ENCODE assay signal across 8 cellular contexts in the genomic region with DNA sequence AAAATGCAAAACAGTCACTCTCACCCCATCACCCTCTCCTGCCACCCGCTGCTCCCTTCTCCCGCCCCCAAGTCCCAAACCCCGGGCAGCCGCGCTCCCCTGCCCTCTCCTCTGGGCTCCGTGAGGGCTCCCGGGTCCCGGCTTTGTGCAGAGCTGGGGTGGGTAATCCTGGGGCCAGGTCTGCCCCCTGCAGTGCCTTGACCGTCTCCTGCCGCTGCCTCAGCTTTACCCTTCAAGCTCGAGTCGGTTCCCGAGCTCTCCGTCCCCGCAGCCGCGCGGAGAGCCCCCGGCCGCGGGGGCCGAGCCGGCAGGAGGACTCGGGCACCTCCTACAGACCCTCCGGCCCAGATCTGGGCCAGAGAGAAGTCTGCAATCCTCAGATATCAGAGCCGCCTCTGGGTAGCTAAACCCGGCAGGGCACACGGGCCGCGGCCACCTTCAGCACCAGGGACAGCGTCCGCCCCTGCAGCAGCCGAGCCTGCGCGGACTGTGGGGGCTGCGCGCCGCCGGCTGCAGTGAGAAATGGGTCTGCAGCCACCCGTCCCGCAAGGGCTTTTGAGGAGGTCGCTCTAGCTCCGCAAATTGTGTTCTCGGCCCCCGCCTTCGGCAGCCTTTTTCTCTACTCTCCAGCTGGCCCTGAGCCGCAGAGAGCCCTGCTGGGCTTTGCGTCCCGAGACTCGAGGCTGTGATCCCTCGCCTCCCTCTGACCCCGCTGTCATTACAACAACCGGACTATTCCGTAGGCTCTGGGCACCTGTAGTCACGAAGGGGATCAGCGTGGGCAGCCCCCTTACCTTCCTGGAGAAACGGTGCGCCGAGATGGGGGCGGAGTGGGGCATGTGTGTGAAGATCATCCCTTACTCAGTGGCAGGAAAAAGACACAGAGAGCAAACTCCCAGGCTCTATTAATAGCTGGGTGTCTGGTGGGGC. TPM values are rescaled to one million over a fixed set of nuclear protein-coding genes. Genes with fewer than 3 reads are reported as not detected.
A peak's percentile ranks its signal among the peaks of the same experiment; 100 is the strongest.
DNase-seq lines count a peak whose midpoint lies in the region; ATAC-seq and TF ChIP-seq lines count a peak whose summit lies in the region.

No MANE protein-coding gene starts in this region.

- TF ChIP-seq CTCF in neural cell (IDR thresholded peaks at IDR 0.05; ENCODE audit: poor library complexity, severe bottlenecking), result no peak
- no peak for TF ChIP-seq CTCF in upper lobe of left lung (IDR thresholded peaks at IDR 0.05)

- H3K9ac ChIP-seq in neural cell (ENCODE audit: low read length), result peak overlapping the region; percentile 75

- ATAC-seq in upper lobe of left lung (ENCODE audit: low FRiP score in 2 of 2) (peak; percentile 69 to 82), HG03139 (IDR thresholded peaks at IDR 0.05; ENCODE audit: unreplicated experiment) (no peak)

- peak; percentile 70 for DNase-seq in G401 (ENCODE audit: low spot score)
- DNase-seq in NCI-H146 (lab: John Stamatoyannopoulos, UW), result peak; percentile 72
- DNase-seq in activated T-cell treated with anti-CD3 and anti-CD28 coated beads for 24 hours (ENCODE audit: low read depth), result peak; percentile 21
- DNase-seq in fibroblast of the conjunctiva (ENCODE audit: low read depth), result peak; percentile 17
- peak in 1 of 2 donors; percentile 90 for DNase-seq in upper lobe of left lung
- no peak for DNase-seq in central memory CD4-positive, alpha-beta T cell

- no peak for TF ChIP-seq POLR2A in upper lobe of left lung (IDR thresholded peaks at IDR 0.05)

- in situ Hi-C loops in G401 (cut with HindIII; ENCODE audit: low sequenced_read_pairs), result no loop called here

- 5 to 7% methylated on average over 3 to 51 of the region's 60 CpGs for WGBS in upper lobe of left lung, 2 donors

- no peak for TF ChIP-seq EP300 in neural cell (conservative IDR thresholded peaks at IDR 0.05; ENCODE audit: poor library complexity, severe bottlenecking)
- no peak for TF ChIP-seq EP300 in upper lobe of left lung (IDR thresholded peaks at IDR 0.05)

- H3K27me3 ChIP-seq in neural cell (ENCODE audit: insufficient read depth, low read depth, low read length) (peaks cover 75% of the 10 kb centered on the region), upper lobe of left lung (peaks cover 0 to 42% (median 20%) of the 10 kb centered on the region in 4 donors)

- TF ChIP-seq RAD21 in neural cell (conservative IDR thresholded peaks at IDR 0.05), result peak; percentile 2

- H3K36me3 ChIP-seq in neural cell (ENCODE audit: insufficient read depth, low read length), result no peaks in the 10 kb centered on the region
- no peaks in the 10 kb centered on the region for H3K36me3 ChIP-seq in upper lobe of left lung

- no peaks in the 10 kb centered on the region for H3K9me2 ChIP-seq in neural cell (ENCODE audit: insufficient read depth, low read length)

- peaks cover 0 to 22% (median 0%) of the 10 kb centered on the region in 4 donors for H3K4me1 ChIP-seq in upper lobe of left lung

- no peaks in the 10 kb centered on the region for H3K9me3 ChIP-seq in neural cell (ENCODE audit: low read length)
- H3K9me3 ChIP-seq in upper lobe of left lung, result no peaks in the 10 kb centered on the region

- H3K27ac ChIP-seq in neural cell (ENCODE audit: low read length) (peak overlapping the region; percentile 41), upper lobe of left lung (no peak overlapping the region)

- peak overlapping the region; percentile 31 for H2AFZ ChIP-seq in neural cell (ENCODE audit: low read depth, low read length)

- peak overlapping the region; percentile 91 for H3K4me3 ChIP-seq in neural cell (ENCODE audit: low read length)
- H3K4me3 ChIP-seq in upper lobe of left lung, result no peak overlapping the region

- no peaks in the 10 kb centered on the region for H4K20me1 ChIP-seq in neural cell (ENCODE audit: insufficient read depth)

- peak overlapping the region; percentile 89 for H3K4me2 ChIP-seq in neural cell (ENCODE audit: low read length)

- no peaks in the 10 kb centered on the region for H3K79me2 ChIP-seq in neural cell (replicated peaks; ENCODE audit: insufficient read depth, low read length)

- no peaks in the 10 kb centered on the region for H3F3A ChIP-seq in neural cell (ENCODE audit: insufficient read depth, low read length, poor library complexity, severe bottlenecking)

TF ChIP-seq in neural cell, 6 proteins besides CTCF, POLR2A, EP300 and RAD21:
- TF ChIP-seq POLR2AphosphoS5 (IDR thresholded peaks at IDR 0.05) (peak; percentile 20), TAF1 (IDR thresholded peaks at IDR 0.05; ENCODE audit: low read depth) (no peak)
- TF ChIP-seq, protein P1, sequence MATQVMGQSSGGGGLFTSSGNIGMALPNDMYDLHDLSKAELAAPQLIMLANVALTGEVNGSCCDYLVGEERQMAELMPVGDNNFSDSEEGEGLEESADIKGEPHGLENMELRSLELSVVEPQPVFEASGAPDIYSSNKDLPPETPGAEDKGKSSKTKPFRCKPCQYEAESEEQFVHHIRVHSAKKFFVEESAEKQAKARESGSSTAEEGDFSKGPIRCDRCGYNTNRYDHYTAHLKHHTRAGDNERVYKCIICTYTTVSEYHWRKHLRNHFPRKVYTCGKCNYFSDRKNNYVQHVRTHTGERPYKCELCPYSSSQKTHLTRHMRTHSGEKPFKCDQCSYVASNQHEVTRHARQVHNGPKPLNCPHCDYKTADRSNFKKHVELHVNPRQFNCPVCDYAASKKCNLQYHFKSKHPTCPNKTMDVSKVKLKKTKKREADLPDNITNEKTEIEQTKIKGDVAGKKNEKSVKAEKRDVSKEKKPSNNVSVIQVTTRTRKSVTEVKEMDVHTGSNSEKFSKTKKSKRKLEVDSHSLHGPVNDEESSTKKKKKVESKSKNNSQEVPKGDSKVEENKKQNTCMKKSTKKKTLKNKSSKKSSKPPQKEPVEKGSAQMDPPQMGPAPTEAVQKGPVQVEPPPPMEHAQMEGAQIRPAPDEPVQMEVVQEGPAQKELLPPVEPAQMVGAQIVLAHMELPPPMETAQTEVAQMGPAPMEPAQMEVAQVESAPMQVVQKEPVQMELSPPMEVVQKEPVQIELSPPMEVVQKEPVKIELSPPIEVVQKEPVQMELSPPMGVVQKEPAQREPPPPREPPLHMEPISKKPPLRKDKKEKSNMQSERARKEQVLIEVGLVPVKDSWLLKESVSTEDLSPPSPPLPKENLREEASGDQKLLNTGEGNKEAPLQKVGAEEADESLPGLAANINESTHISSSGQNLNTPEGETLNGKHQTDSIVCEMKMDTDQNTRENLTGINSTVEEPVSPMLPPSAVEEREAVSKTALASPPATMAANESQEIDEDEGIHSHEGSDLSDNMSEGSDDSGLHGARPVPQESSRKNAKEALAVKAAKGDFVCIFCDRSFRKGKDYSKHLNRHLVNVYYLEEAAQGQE (IDR thresholded peaks at IDR 0.05; ENCODE audit: borderline replicate concordance), result peak; percentile 98

RNA-seq across cellular contexts. Expression of a gene that starts 1.2 kb away (rescaled TPM):
- total RNA-seq in G401 (2014; rRNA removed; shearing (Covaris generic)), result not detected in 2 replicates
- 5.8 and 5.9 TPM in 2 replicates for polyA plus RNA-seq in neural cell
- 4.4 and 6.4 TPM in 2 replicates for polyA minus RNA-seq in neural cell
- total RNA-seq in upper lobe of left lung, result 1 to 10 TPM in 3 of 6 donors, under 1 TPM in 3; 0.20 to 4.2 (median 1.7) TPM
